In the genomic region with DNA sequence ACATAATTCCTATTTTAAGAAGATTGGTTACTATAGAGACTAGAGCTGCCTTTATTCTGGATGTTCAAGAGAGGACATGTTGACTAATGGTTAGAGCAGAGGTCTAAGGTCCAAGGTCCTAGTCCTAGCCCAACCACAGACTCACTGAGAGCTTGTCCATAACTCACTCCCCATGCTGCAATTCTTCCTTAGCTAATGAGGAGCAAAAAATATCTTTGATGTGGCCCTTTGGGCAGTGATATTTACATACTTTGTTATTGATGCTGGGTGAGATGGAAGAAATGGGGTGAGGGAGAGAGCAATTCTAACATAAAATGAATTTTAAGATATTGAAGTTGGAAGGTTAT, we compare ENCODE assay signal across 24 cellular contexts. TPM values are rescaled to one million over a fixed set of nuclear protein-coding genes. Genes with fewer than 3 reads are reported as not detected.
A peak's percentile ranks its signal among the peaks of the same experiment; 100 is the strongest.
DNase-seq lines count a peak whose midpoint lies in the region; ATAC-seq, FAIRE-seq and TF ChIP-seq lines count a peak whose summit lies in the region.
"Had no signal": no experiment of that assay in that cellular context is flagged by ENCODE, and none has a peak within 500 bp of the region (broad histone marks: within the 10 kb centered on the region; RNA-seq: fewer than 3 reads in every experiment).

No MANE protein-coding gene starts in this region.

- no peaks in the 10 kb centered on the region for H3K27me3 Mint-ChIP-seq in chondrocyte (ENCODE audit: low read depth)
- H3K27me3 Mint-ChIP-seq in endodermal cell (ENCODE audit: insufficient read depth) = peaks cover 79% of the 10 kb centered on the region
- H3K27me3 Mint-ChIP-seq: B cell had no signal

- H3K9me2 ChIP-seq in MM.1S (replicated peaks; ENCODE audit: insufficient read depth, low read length) = no peaks in the 10 kb centered on the region

- no peaks in the 10 kb centered on the region for H3K36me3 ChIP-seq in MM.1S (replicated peaks; ENCODE audit: insufficient read depth, low read length)
- no peaks in the 10 kb centered on the region for H3K36me3 ChIP-seq in osteoblast (ENCODE audit: insufficient read depth, low read length)
- H3K36me3 ChIP-seq in endodermal cell (ENCODE audit: control insufficient read depth, insufficient read depth, low read length) = no peaks in the 10 kb centered on the region
- H3K36me3 ChIP-seq in ovary = no peaks in the 10 kb centered on the region
- H3K36me3 ChIP-seq: BLaER1 treated with 17β-estradiol and CSF1 and Interleukin-3, amounts not matched to agents 10 nM and 100 nM had no signal

- no peak overlapping the region for H3K4me3 ChIP-seq in A549
- H3K4me3 ChIP-seq in MM.1S (ENCODE audit: low read length) = no peak overlapping the region
- no peak overlapping the region for H3K4me3 ChIP-seq in osteoblast (ENCODE audit: insufficient read depth, low read length)
- H3K4me3 ChIP-seq in endodermal cell (ENCODE audit: low read length) = no peak overlapping the region
- no peak overlapping the region for H3K4me3 ChIP-seq in ovary
- H3K4me3 ChIP-seq: BLaER1 treated with 17β-estradiol and CSF1 and Interleukin-3, amounts not matched to agents 10 nM and 100 nM; GM23248 had no signal

- TF ChIP-seq POLR2A in A549 (IDR thresholded peaks at IDR 0.05; ENCODE audit: low read length) (no peak), ovary (IDR thresholded peaks at IDR 0.05) (no peak)

- H2AFZ ChIP-seq in MM.1S (ENCODE audit: low read length) (no peak overlapping the region), osteoblast (ENCODE audit: low read length) (no peak overlapping the region)
- H2AFZ ChIP-seq: GM23248 had no signal

- H3K27me3 ChIP-seq in MM.1S (replicated peaks; ENCODE audit: insufficient read depth, low read length) (no peaks in the 10 kb centered on the region), osteoblast (ENCODE audit: insufficient read depth, low read length) (peaks cover 4% of the 10 kb centered on the region), endodermal cell (ENCODE audit: control insufficient read depth, insufficient read depth, low read length, poor library complexity, severe bottlenecking) (peaks cover 68% of the 10 kb centered on the region), ovary (no peaks in the 10 kb centered on the region)
- H3K27me3 ChIP-seq: BLaER1 treated with 17β-estradiol and CSF1 and Interleukin-3, amounts not matched to agents 10 nM and 100 nM had no signal

- H3K36me3 Mint-ChIP-seq in chondrocyte (ENCODE audit: low read depth) = no peaks in the 10 kb centered on the region
- no peaks in the 10 kb centered on the region for H3K36me3 Mint-ChIP-seq in endodermal cell (ENCODE audit: low read depth)
- H3K36me3 Mint-ChIP-seq: CD8-positive, alpha-beta T cell had no signal

- DNase-seq in A549 (ENCODE audit: low read depth in 1 of 2, low spot score in 1 of 2) = no peak
- no peak for DNase-seq in MM.1S
- DNase-seq in chondrocyte (ENCODE audit: low spot score) = no peak
- DNase-seq in osteoblast (ENCODE audit: insufficient read length, low spot score, missing footprints) = peak; percentile 44
- no peak for DNase-seq in GOT3 (lab: John Stamatoyannopoulos, UW)
- no peak for DNase-seq in endodermal cell
- DNase-seq in ovary = no peak
- DNase-seq in pons (ENCODE audit: low spot score) = no peak
- DNase-seq: 8988T; Calu3; CD8-positive, alpha-beta T cell; DMS 273 treated with DMSO at 0.1 percent for 48 hours; DMS53; DND-41; GM23248; H7; HFFc6 had no signal

- H3K9me3 Mint-ChIP-seq in chondrocyte (ENCODE audit: low read depth) (no peaks in the 10 kb centered on the region), endodermal cell (peaks cover 23% of the 10 kb centered on the region)
- H3K9me3 Mint-ChIP-seq: CD8-positive, alpha-beta T cell; HFFc6 had no signal

- H3K4me1 Mint-ChIP-seq in chondrocyte (ENCODE audit: low read depth) (peaks cover 39% of the 10 kb centered on the region), endodermal cell (peaks cover 15% of the 10 kb centered on the region)

- ATAC-seq in A549 = no peak
- ATAC-seq: CD8-positive, alpha-beta T cell; HCT116 had no signal

- H3K79me2 ChIP-seq in MM.1S (ENCODE audit: low read length) = no peaks in the 10 kb centered on the region
- H3K79me2 ChIP-seq in osteoblast (ENCODE audit: insufficient read depth, low read length) = no peaks in the 10 kb centered on the region

- no peak overlapping the region for H3K9ac ChIP-seq in MM.1S (ENCODE audit: low read length)
- H3K9ac ChIP-seq in endodermal cell (ENCODE audit: extremely low read depth, low read length, poor library complexity, severe bottlenecking) = no peak overlapping the region
- H3K9ac ChIP-seq: BLaER1 treated with 17β-estradiol and CSF1 and Interleukin-3, amounts not matched to agents 10 nM and 100 nM; GM23248 had no signal

- TF ChIP-seq CTCF in A549 (IDR thresholded peaks at IDR 0.05) (no peak), MM.1S (IDR thresholded peaks at IDR 0.05; ENCODE audit: low read length) (no peak), chondrocyte (IDR thresholded peaks at IDR 0.05) (no peak), osteoblast (IDR thresholded peaks at IDR 0.05; ENCODE audit: extremely low read depth, low read depth, low read length) (no peak), endodermal cell (conservative IDR thresholded peaks at IDR 0.05) (no peak), ovary (IDR thresholded peaks at IDR 0.05) (no peak)

- TF ChIP-seq RAD21 in A549 (conservative IDR thresholded peaks at IDR 0.05 in 1 of 2, IDR thresholded peaks at IDR 0.05 in 1 of 2) = no peak

- H3K27ac ChIP-seq in A549 = no peak overlapping the region
- no peak overlapping the region for H3K27ac ChIP-seq in MM.1S (ENCODE audit: low read length)
- no peak overlapping the region for H3K27ac ChIP-seq in osteoblast (ENCODE audit: low read depth, low read length)
- no peak overlapping the region for H3K27ac ChIP-seq in endodermal cell (ENCODE audit: low read depth, low read length)
- no peak overlapping the region for H3K27ac ChIP-seq in ovary
- H3K27ac ChIP-seq: BLaER1 treated with 17β-estradiol and CSF1 and Interleukin-3, amounts not matched to agents 10 nM and 100 nM; GM23248 had no signal

- TF ChIP-seq EP300 in A549 (IDR thresholded peaks at IDR 0.05) = no peak
- TF ChIP-seq EP300 in ovary (IDR thresholded peaks at IDR 0.05) = no peak

- CTCF ChIA-PET in A549 (lab: Yijun Ruan, JAX) = interaction anchor here (0.7 to 1.9 kb wide), 7 partner anchors 9 to 610 kb away, joined by 3 to 4 read pairs (median 3); no protein-coding TSS in a partner anchor

- H3K9me3 ChIP-seq in A549 (no peaks in the 10 kb centered on the region), MM.1S (replicated peaks; ENCODE audit: insufficient read depth, low read length) (no peaks in the 10 kb centered on the region), osteoblast (ENCODE audit: low read depth, low read length) (no peaks in the 10 kb centered on the region), endodermal cell (ENCODE audit: control insufficient read depth, low read length) (no peaks in the 10 kb centered on the region), ovary (no peaks in the 10 kb centered on the region)

- H3K27ac Mint-ChIP-seq in chondrocyte (ENCODE audit: unreplicated experiment) (peak overlapping the region; percentile 0), endodermal cell (no peak overlapping the region)
- H3K27ac Mint-ChIP-seq: B cell; CD8-positive, alpha-beta T cell; HFFc6 had no signal

- H4K20me1 ChIP-seq in MM.1S (ENCODE audit: insufficient read depth, low read length) (no peaks in the 10 kb centered on the region), osteoblast (ENCODE audit: insufficient read depth, low read length) (no peaks in the 10 kb centered on the region)
- H4K20me1 ChIP-seq: BLaER1 treated with 17β-estradiol and CSF1 and Interleukin-3, amounts not matched to agents 10 nM and 100 nM had no signal

- no peak overlapping the region for H3K4me3 Mint-ChIP-seq in chondrocyte (ENCODE audit: unreplicated experiment)
- H3K4me3 Mint-ChIP-seq in endodermal cell = no peak overlapping the region
- H3K4me3 Mint-ChIP-seq: B cell; CD8-positive, alpha-beta T cell; HFFc6 had no signal

- H3K4me1 ChIP-seq in A549 = no peaks in the 10 kb centered on the region
- H3K4me1 ChIP-seq in MM.1S (ENCODE audit: low read length) = peaks cover 22% of the 10 kb centered on the region
- H3K4me1 ChIP-seq in osteoblast (ENCODE audit: insufficient read depth, low read length) = peaks cover 9% of the 10 kb centered on the region
- peaks cover 3% of the 10 kb centered on the region for H3K4me1 ChIP-seq in endodermal cell (ENCODE audit: control insufficient read depth, insufficient read depth, low read length)
- no peaks in the 10 kb centered on the region for H3K4me1 ChIP-seq in ovary (ENCODE audit: insufficient read depth)

- FAIRE-seq in A549 (lab: Jason Lieb, UNC) = peak; percentile 28
- FAIRE-seq: G401.6, GM12891, GM19239, HTR-8/SVneo had no signal

- 0 out of 2 replicates have a peak, but pooled peaks cover 4% of the 10 kb centered on the region for H3F3A ChIP-seq in MM.1S (ENCODE audit: insufficient read depth, low read length)

- POLR2A ChIA-PET in A549 (lab: Yijun Ruan, JAX) = no interaction called here

- intact Hi-C loops in ovary (cut with DNase I) = no loop called here

- no peak overlapping the region for H3K4me2 ChIP-seq in A549
- H3K4me2 ChIP-seq in MM.1S (ENCODE audit: low read depth, low read length) = 0 out of 2 replicates have a peak overlapping the region, but pooled peaks have one; percentile 25
- no peak overlapping the region for H3K4me2 ChIP-seq in osteoblast (ENCODE audit: insufficient read depth, low read length)

TF ChIP-seq in A549, 52 proteins besides CTCF, POLR2A, EP300 and RAD21 (continues in another document):
- TF ChIP-seq CBX8 (IDR thresholded peaks at IDR 0.05) (no peak), ZFP36 (IDR thresholded peaks at IDR 0.05; ENCODE audit: borderline replicate concordance, partially characterized antibody) (no peak), EHMT2 (IDR thresholded peaks at IDR 0.05; ENCODE audit: low read depth) (no peak), KDM5A (IDR thresholded peaks at IDR 0.05) (no peak), GATA3 (IDR thresholded peaks at IDR 0.05; ENCODE audit: borderline replicate concordance) (no peak)
- TF ChIP-seq, protein P1, sequence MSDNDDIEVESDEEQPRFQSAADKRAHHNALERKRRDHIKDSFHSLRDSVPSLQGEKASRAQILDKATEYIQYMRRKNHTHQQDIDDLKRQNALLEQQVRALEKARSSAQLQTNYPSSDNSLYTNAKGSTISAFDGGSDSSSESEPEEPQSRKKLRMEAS (IDR thresholded peaks at IDR 0.05) = no peak

RNA-seq across cellular contexts. Expression of a gene that starts 57.9 kb away (rescaled TPM):
- polyA plus RNA-seq in A549 (2011; rRNA removed) (0.26 and 0.30 TPM in 2 replicates), A549 (2017; fragmentation: RNase III; extraction: RNeasy Plus Mini Kit Qiagen cat#74134 plus additional on column Dnase treatment) (0.05 to 0.12 TPM (median 0.10 TPM) in 3 replicates), ovary (under 1 TPM; 0.05 to 0.23 TPM)
- 0.05 TPM in 2 replicates for polyA plus RNA-seq in A549 (2012; cell fraction: cytosol; rRNA removed)
- polyA plus RNA-seq in A549 (2012; cell fraction: nucleus; rRNA removed) = 0.07 TPM in 1 of 2 replicates, not detected in the other
- polyA minus RNA-seq in A549 (2011; rRNA and poly(A)+ RNA removed) = 0.49 TPM in 1 of 2 replicates, not detected in the other
- total RNA-seq in chondrocyte (not detected in 3 replicates), osteoblast (not detected in 2 replicates), endodermal cell (under 1 TPM; 0.27 to 0.29 TPM), ovary (under 1 TPM in 1 of 7 donors, not detected in 6; 0.25 TPM)
- 0.32 TPM for polyA plus RNA-seq in endodermal cell (2013, experiment 1 of 2)
- 0.25 TPM for polyA plus RNA-seq in endodermal cell (2013, experiment 2 of 2)
- total RNA-seq: B cell; Calu3; CD8-positive, alpha-beta T cell; GM23248; H7; HFFc6 had no signal
- polyA plus RNA-seq: GM23248 had no signal
